In genomic region chr2:35973132-35973736, GRCh38 we compare ENCODE assay signal across 8 cellular contexts.
DNase-seq lines count a peak whose midpoint lies in the region; ATAC-seq and TF ChIP-seq lines count a peak whose summit lies in the region.

No MANE protein-coding gene starts in this region.

- no peaks in the 10 kb centered on the region for H3K27me3 ChIP-seq in heart left ventricle
- no peaks in the 10 kb centered on the region for H3K27me3 ChIP-seq in HAP-1 (ENCODE audit: low read depth)

- H3K27me3 Mint-ChIP-seq in effector memory CD8-positive, alpha-beta T cell, result no peaks in the 10 kb centered on the region

- no peak overlapping the region for H3K27ac Mint-ChIP-seq in effector memory CD8-positive, alpha-beta T cell

- no peak overlapping the region for H3K4me3 ChIP-seq in heart left ventricle
- no peak overlapping the region for H3K4me3 ChIP-seq in HAP-1

- no peaks in the 10 kb centered on the region for H3K36me3 Mint-ChIP-seq in effector memory CD8-positive, alpha-beta T cell (ENCODE audit: insufficient read depth)

- peak; percentile 24 to 57 (median 42) for TF ChIP-seq CTCF in heart left ventricle (IDR thresholded peaks at IDR 0.05)

- 13 to 24% (median 16%) methylated on average over 1 of the region's 1 CpG for WGBS in heart left ventricle, 4 donors

- DNase-seq in heart left ventricle (no peak), left ventricle myocardium superior (no peak), HAP-1 (ENCODE audit: low spot score in 2 of 2) (peak; percentile 27 to 58), NCI-H1417 treated with DMSO at 0.1 percent for 48 hours (lab: John Stamatoyannopoulos, UW) (peak; percentile 33), non-pigmented ciliary epithelial cell (ENCODE audit: low read depth) (peak; percentile 14), NCI-H2196 treated with DMSO at 0.1 percent for 48 hours (lab: John Stamatoyannopoulos, UW; ENCODE audit: unreplicated experiment) (no peak), cerebellum (ENCODE audit: low spot score) (no peak)
- DNase-seq in effector memory CD8-positive, alpha-beta T cell, result no peak

- H3K4me1 ChIP-seq in heart left ventricle (peaks cover 0 to 3% (median 0%) of the 10 kb centered on the region in 12 donors), HAP-1 (no peaks in the 10 kb centered on the region)

- intact Hi-C loops in heart left ventricle (cut with DNase I) (loop anchor here in 3 of 10 donors (5.0 to 10.0 kb wide), 3 partner anchors 349 to 692 kb away; no protein-coding TSS in a partner anchor), left ventricle myocardium superior (cut with micrococcal nuclease) (no loop called here)

- ATAC-seq in heart left ventricle, result peak in 2 of 4 donors; percentile 54 to 81
- no peak for ATAC-seq in left ventricle myocardium superior
- peak; percentile 62 for ATAC-seq in effector memory CD8-positive, alpha-beta T cell (replicated peaks)

- in situ Hi-C loops in HAP-1 (cut with MboI; ENCODE audit: low sequenced_read_pairs), result no loop called here

- peak overlapping the region in 11 of 12 donors; percentile 21 to 86 (median 59) for H3K27ac ChIP-seq in heart left ventricle

- no peak overlapping the region for H3K4me3 Mint-ChIP-seq in effector memory CD8-positive, alpha-beta T cell

- TF ChIP-seq POLR2A in heart left ventricle (IDR thresholded peaks at IDR 0.05), result no peak

- no peaks in the 10 kb centered on the region for H3K9me3 Mint-ChIP-seq in effector memory CD8-positive, alpha-beta T cell

- H3K4me1 Mint-ChIP-seq in effector memory CD8-positive, alpha-beta T cell (ENCODE audit: low read depth in 2 of 2), result no peaks in the 10 kb centered on the region

- no peaks in the 10 kb centered on the region for H3K36me3 ChIP-seq in heart left ventricle
- H3K36me3 ChIP-seq in HAP-1 (replicated peaks), result no peaks in the 10 kb centered on the region

- no peaks in the 10 kb centered on the region for H3K9me3 ChIP-seq in heart left ventricle
- H3K9me3 ChIP-seq in HAP-1, result no peaks in the 10 kb centered on the region

Comparison
In these comparisons a context has a peak if more than half of its experiments do, and no peak if none do; other contexts are left out.
1. DNase-seq: peak in HAP-1 (2 of 2), NCI-H1417 treated with DMSO at 0.1 percent for 48 hours (single experiment) and non-pigmented ciliary epithelial cell (single experiment); none in heart left ventricle (0 of 5), left ventricle myocardium superior (single experiment), effector memory CD8-positive, alpha-beta T cell (0 of 3), NCI-H2196 treated with DMSO at 0.1 percent for 48 hours (single experiment) and cerebellum (single experiment).